In genomic region chr19:5973867-5974635, GRCh38 we compare ENCODE assay signal across 13 cellular contexts. TPM values are rescaled to one million over a fixed set of nuclear protein-coding genes. Genes with fewer than 3 reads are reported as not detected.
DNase-seq lines count a peak whose midpoint lies in the region; ATAC-seq, FAIRE-seq and TF ChIP-seq lines count a peak whose summit lies in the region.
"Had no signal": no experiment of that assay in that cellular context is flagged by ENCODE, and none has a peak within 500 bp of the region (broad histone marks: within the 10 kb centered on the region; RNA-seq: fewer than 3 reads in every experiment).

No MANE protein-coding gene starts in this region.

- H3K4me3 Mint-ChIP-seq in activated T-cell treated with anti-CD3 and anti-CD28 coated beads, Interleukin-2, amount 50 U/mL, for 72 hours = peak overlapping the region; percentile 96 to 98
- H3K4me3 Mint-ChIP-seq in WTC11 = no peak overlapping the region
- peak overlapping the region; percentile 97 for H3K4me3 Mint-ChIP-seq in stimulated activated effector memory CD8-positive, alpha-beta T cell treated with anti-CD3 and anti-CD28 coated beads, Interleukin-12 subunit alpha, Interleukin-12 subunit beta, amount 100 ng/mL, for 72 hours

- peaks cover 13 to 15% of the 10 kb centered on the region in 2 donors for H3K36me3 Mint-ChIP-seq in activated T-cell treated with anti-CD3 and anti-CD28 coated beads, Interleukin-2, amount 50 U/mL, for 72 hours (ENCODE audit: insufficient read depth in 2 of 2)
- peaks cover 18% of the 10 kb centered on the region; the same call in 1 of the 2 replicates for H3K36me3 Mint-ChIP-seq in WTC11
- peaks cover 55% of the 10 kb centered on the region for H3K36me3 Mint-ChIP-seq in stimulated activated effector memory CD8-positive, alpha-beta T cell treated with anti-CD3 and anti-CD28 coated beads, Interleukin-12 subunit alpha, Interleukin-12 subunit beta, amount 100 ng/mL, for 72 hours

- DNase-seq in activated T-cell treated with anti-CD3 and anti-CD28 coated beads, Interleukin-2, amount 50 U/mL, for 72 hours = no peak
- no peak for DNase-seq in activated T-cell treated with anti-CD3 and anti-CD28 coated beads, Interleukin-2, amount 50 U/mL, for 48 hours
- no peak for DNase-seq in WTC11 (ENCODE audit: low spot score)
- peak; percentile 32 for DNase-seq in iris pigment epithelial cell (ENCODE audit: low read depth)
- no peak for DNase-seq in stimulated activated effector memory CD8-positive, alpha-beta T cell treated with anti-CD3 and anti-CD28 coated beads, Interleukin-12 subunit alpha, Interleukin-12 subunit beta, amount 100 ng/mL, for 72 hours (ENCODE audit: low spot score in 2 of 2)
- no peak for DNase-seq in DMS114 treated with DMSO at 0.1 percent for 48 hours (lab: John Stamatoyannopoulos, UW; ENCODE audit: unreplicated experiment)
- DNase-seq in D721Med (ENCODE audit: insufficient read length, low spot score) = no peak
- DNase-seq: dermis blood vessel endothelial cell, NCI-H1105 treated with DMSO at 0.1 percent for 48 hours, NCI-H526, T1000, uterus had no signal

- no peak for TF ChIP-seq CTCF in WTC11 (IDR thresholded peaks at IDR 0.05)
- TF ChIP-seq CTCF in D721Med (IDR thresholded peaks at IDR 0.05; ENCODE audit: insufficient read depth, missing control alignments) = no peak

- no peaks in the 10 kb centered on the region for H3K27me3 Mint-ChIP-seq in activated T-cell treated with anti-CD3 and anti-CD28 coated beads, Interleukin-2, amount 50 U/mL, for 72 hours (ENCODE audit: low read depth)
- H3K27me3 Mint-ChIP-seq in WTC11 (ENCODE audit: low read depth) = peaks cover 5% of the 10 kb centered on the region; the same call in 1 of the 2 replicates

- peak overlapping the region; percentile 96 for H3K27ac Mint-ChIP-seq in activated T-cell treated with anti-CD3 and anti-CD28 coated beads, Interleukin-2, amount 50 U/mL, for 72 hours
- H3K27ac Mint-ChIP-seq in WTC11 = 0 out of 2 replicates have a peak overlapping the region, but pooled peaks have one; percentile 57
- H3K27ac Mint-ChIP-seq in stimulated activated effector memory CD8-positive, alpha-beta T cell treated with anti-CD3 and anti-CD28 coated beads, Interleukin-12 subunit alpha, Interleukin-12 subunit beta, amount 100 ng/mL, for 72 hours = peak overlapping the region; percentile 99

- H3K4me1 Mint-ChIP-seq in activated T-cell treated with anti-CD3 and anti-CD28 coated beads, Interleukin-2, amount 50 U/mL, for 72 hours (ENCODE audit: low read depth) = peaks cover 79% of the 10 kb centered on the region
- H3K4me1 Mint-ChIP-seq in WTC11 = peaks cover 31% of the 10 kb centered on the region
- H3K4me1 Mint-ChIP-seq in stimulated activated effector memory CD8-positive, alpha-beta T cell treated with anti-CD3 and anti-CD28 coated beads, Interleukin-12 subunit alpha, Interleukin-12 subunit beta, amount 100 ng/mL, for 72 hours = peaks cover 55% of the 10 kb centered on the region

- ATAC-seq in activated T-cell treated with anti-CD3 and anti-CD28 coated beads, Interleukin-2, amount 50 U/mL, for 72 hours (replicated peaks in 1 of 2) = no peak
- ATAC-seq in WTC11 (no peak), GM21786 (IDR thresholded peaks at IDR 0.05; ENCODE audit: unreplicated experiment) (no peak)
- ATAC-seq in stimulated activated effector memory CD8-positive, alpha-beta T cell treated with anti-CD3 and anti-CD28 coated beads, Interleukin-12 subunit alpha, Interleukin-12 subunit beta, amount 100 ng/mL, for 72 hours = no peak

- no peak for FAIRE-seq in D721Med (lab: Jason Lieb, UNC)

- POLR2A ChIA-PET in WTC11 (lab: Charles Lee) = no interaction called here

- CTCF ChIA-PET in WTC11 (lab: Charles Lee) = interaction anchor here (1.0 kb wide), 1 partner anchor 14 kb away, joined by 3 read pairs; no protein-coding TSS in a partner anchor

- no peaks in the 10 kb centered on the region for H3K9me3 Mint-ChIP-seq in activated T-cell treated with anti-CD3 and anti-CD28 coated beads, Interleukin-2, amount 50 U/mL, for 72 hours
- H3K9me3 Mint-ChIP-seq in WTC11 = no peaks in the 10 kb centered on the region
- no peaks in the 10 kb centered on the region for H3K9me3 Mint-ChIP-seq in stimulated activated effector memory CD8-positive, alpha-beta T cell treated with anti-CD3 and anti-CD28 coated beads, Interleukin-12 subunit alpha, Interleukin-12 subunit beta, amount 100 ng/mL, for 72 hours

TF ChIP-seq in WTC11, 78 proteins besides CTCF, POLR2A, EP300 and RAD21 (continues in another document):
- TF ChIP-seq GABPB1 (CRISPR knock-in tag; IDR thresholded peaks at IDR 0.05) (no peak), E2F1 (CRISPR knock-in tag; IDR thresholded peaks at IDR 0.05) (no peak), NFATC4 (CRISPR knock-in tag; IDR thresholded peaks at IDR 0.05) (no peak), SMAD4 (CRISPR knock-in tag; IDR thresholded peaks at IDR 0.05) (no peak), TP53 (CRISPR knock-in tag; IDR thresholded peaks at IDR 0.05) (no peak), E2F5 (CRISPR knock-in tag; IDR thresholded peaks at IDR 0.05) (no peak), TCF7 (CRISPR knock-in tag; IDR thresholded peaks at IDR 0.05; ENCODE audit: low read depth) (no peak), GRHL2 (CRISPR knock-in tag; IDR thresholded peaks at IDR 0.05; ENCODE audit: insufficient replicate concordance, severe bottlenecking) (no peak), STAT6 (CRISPR knock-in tag; conservative IDR thresholded peaks at IDR 0.05; ENCODE audit: low read depth) (no peak), NR1H2 (CRISPR knock-in tag; IDR thresholded peaks at IDR 0.05) (no peak), ZNF396 (CRISPR knock-in tag; IDR thresholded peaks at IDR 0.05; ENCODE audit: borderline replicate concordance) (no peak), NR3C1 (CRISPR knock-in tag; conservative IDR thresholded peaks at IDR 0.05; ENCODE audit: low read depth) (no peak)
- TF ChIP-seq, protein P1, sequence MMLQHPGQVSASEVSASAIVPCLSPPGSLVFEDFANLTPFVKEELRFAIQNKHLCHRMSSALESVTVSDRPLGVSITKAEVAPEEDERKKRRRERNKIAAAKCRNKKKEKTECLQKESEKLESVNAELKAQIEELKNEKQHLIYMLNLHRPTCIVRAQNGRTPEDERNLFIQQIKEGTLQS (CRISPR knock-in tag; conservative IDR thresholded peaks at IDR 0.05) = no peak
- TF ChIP-seq, protein P2, sequence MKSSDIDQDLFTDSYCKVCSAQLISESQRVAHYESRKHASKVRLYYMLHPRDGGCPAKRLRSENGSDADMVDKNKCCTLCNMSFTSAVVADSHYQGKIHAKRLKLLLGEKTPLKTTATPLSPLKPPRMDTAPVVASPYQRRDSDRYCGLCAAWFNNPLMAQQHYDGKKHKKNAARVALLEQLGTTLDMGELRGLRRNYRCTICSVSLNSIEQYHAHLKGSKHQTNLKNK (CRISPR knock-in tag; IDR thresholded peaks at IDR 0.05) = no peak
- TF ChIP-seq, protein P3, sequence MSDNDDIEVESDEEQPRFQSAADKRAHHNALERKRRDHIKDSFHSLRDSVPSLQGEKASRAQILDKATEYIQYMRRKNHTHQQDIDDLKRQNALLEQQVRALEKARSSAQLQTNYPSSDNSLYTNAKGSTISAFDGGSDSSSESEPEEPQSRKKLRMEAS (CRISPR knock-in tag; IDR thresholded peaks at IDR 0.05) = no peak

RNA-seq across cellular contexts. Expression of gene RANBP3, which starts 3.9 kb away (rescaled TPM):
- total RNA-seq in activated T-cell treated with anti-CD3 and anti-CD28 coated beads, Interleukin-2, amount 50 U/mL, for 72 hours = 100 to 1,000 TPM in 1 of 2 donors, 10 to 100 TPM in 1; 89.2 to 108 TPM
- 74.5 to 76.3 TPM (median 75.6 TPM) in 3 replicates for total RNA-seq in WTC11 (2021)

RNA-seq across cellular contexts. Expression of gene CAPS, which starts 60.0 kb away (rescaled TPM):
- 10 to 100 TPM; 12.9 to 20.9 TPM for total RNA-seq in activated T-cell treated with anti-CD3 and anti-CD28 coated beads, Interleukin-2, amount 50 U/mL, for 72 hours
- 4.6 to 5.8 TPM (median 5.3 TPM) in 3 replicates for total RNA-seq in WTC11 (2021)
